3 cellular contexts compared by ENCODE assay signal in genomic region chr19:14504575-14504974, GRCh38. TPM values are rescaled to one million over a fixed set of nuclear protein-coding genes. Genes with fewer than 3 reads are reported as not detected.
"Had no signal": no experiment of that assay in that cellular context is flagged by ENCODE, and none has a peak within 500 bp of the region (broad histone marks: within the 10 kb centered on the region; RNA-seq: fewer than 3 reads in every experiment).

No MANE protein-coding gene starts in this region.

RNA-seq across cellular contexts. Expression of gene PTGER1, which starts 29.4 kb away (rescaled TPM):
- total RNA-seq: activated naive CD4-positive, alpha-beta T cell treated with anti-CD3 and anti-CD28 coated beads for 36 hours; LHCN-M2; Right ventricle myocardium superior had no signal
